8 cellular contexts compared by ENCODE assay signal in genomic region chr6:159692303-159693127, GRCh38. TPM values are rescaled to one million over a fixed set of nuclear protein-coding genes. Genes with fewer than 3 reads are reported as not detected.
DNase-seq lines count a peak whose midpoint lies in the region; ATAC-seq and TF ChIP-seq lines count a peak whose summit lies in the region.

No MANE protein-coding gene starts in this region.

- ATAC-seq in HG02588 (IDR thresholded peaks at IDR 0.05; ENCODE audit: unreplicated experiment), result peak; percentile 36
- ATAC-seq in central memory CD8-positive, alpha-beta T cell (replicated peaks; ENCODE audit: extremely low read depth, poor library complexity, severe bottlenecking), result peak; percentile 39
- ATAC-seq in left colon, result peak; percentile 49

- no peak for TF ChIP-seq CTCF in GM13977 (IDR thresholded peaks at IDR 0.05; ENCODE audit: extremely low read depth, insufficient read depth, missing control alignments)
- TF ChIP-seq CTCF in NB4 (IDR thresholded peaks at IDR 0.05; ENCODE audit: low read depth, low read length), result no peak

- peak overlapping the region; percentile 70 for H3K4me3 ChIP-seq in NB4 (ENCODE audit: low read depth, low read length)

- TF ChIP-seq POLR2A in NB4 (IDR thresholded peaks at IDR 0.05; ENCODE audit: extremely low read depth, insufficient read length), result no peak

- peak overlapping the region; percentile 90 for H3K4me3 Mint-ChIP-seq in central memory CD8-positive, alpha-beta T cell

- intact Hi-C loops in left colon (cut with DNase I, micrococcal nuclease), result loop anchor here in 1 of 2 donors (5.0 kb wide), 1 partner anchor 35 kb away; the partner anchor contains the start of gene WTAP

- peak overlapping the region; percentile 92 for H3K27ac Mint-ChIP-seq in central memory CD8-positive, alpha-beta T cell (ENCODE audit: low read depth)

- in situ Hi-C loops in GM13977 (cut with MboI; ENCODE audit: low pct_unique_long_range_greater_than_20kb, low sequenced_read_pairs, unreplicated experiment), result no loop called here

- H3K9me3 Mint-ChIP-seq in central memory CD8-positive, alpha-beta T cell, result no peaks in the 10 kb centered on the region

- peak; percentile 73 for DNase-seq in GM13977 (ENCODE audit: low spot score)
- DNase-seq in NB4 (ENCODE audit: low read depth), result peak; percentile 78
- DNase-seq in activated CD4-positive, CD25-positive, alpha-beta regulatory T cell treated with anti-CD3 and anti-CD28 coated beads, Interleukin-2, amount 50 U/mL, for 16 hours (ENCODE audit: low read depth, low spot score), result peak; percentile 19
- peak; percentile 23 to 38 for DNase-seq in central memory CD8-positive, alpha-beta T cell (ENCODE audit: low spot score in 2 of 2)
- peak; percentile 70 to 77 for DNase-seq in left colon
- DNase-seq in stimulated activated CD4-positive, alpha-beta T cell treated with anti-CD3 and anti-CD28 coated beads, Interleukin-1b, Interleukin-23, amount 100 ng/mL, for 48 hours, result peak; percentile 72
- DNase-seq in COLO829 (ENCODE audit: low spot score), result no peak

- H3K4me1 Mint-ChIP-seq in central memory CD8-positive, alpha-beta T cell, result peaks cover 42% of the 10 kb centered on the region

- peaks cover 34% of the 10 kb centered on the region for H3K36me3 Mint-ChIP-seq in central memory CD8-positive, alpha-beta T cell (ENCODE audit: insufficient read depth)

- H3K27me3 Mint-ChIP-seq in central memory CD8-positive, alpha-beta T cell, result no peaks in the 10 kb centered on the region

RNA-seq across cellular contexts. Expression of gene SOD2, which starts 0.5 kb away (rescaled TPM):
- total RNA-seq in left colon, result 100 to 1,000 TPM; 284 to 402 TPM

RNA-seq across cellular contexts. Expression of gene WTAP, which starts 34.8 kb away (rescaled TPM):
- total RNA-seq in left colon, result 10 to 100 TPM; 73.4 to 79.3 TPM
